In genomic region chr1:172456344-172456769, GRCh38 we compare ENCODE assay signal across 1 cellular context.
TF ChIP-seq lines count a peak whose summit lies in the region.

No MANE protein-coding gene starts in this region.

TF ChIP-seq in K562, 482 proteins besides CTCF, POLR2A, EP300 and RAD21 (continued from another document and continues in another):
- TF ChIP-seq ZNF592 (IDR thresholded peaks at IDR 0.05) (peak; percentile 97), ZNF134 (CRISPR knock-in tag; conservative IDR thresholded peaks at IDR 0.05) (peak; percentile 55; the same call in 1 of the 2 replicates), POLR2AphosphoS5 (IDR thresholded peaks at IDR 0.05; ENCODE audit: control insufficient read depth, insufficient read depth, low read depth, low read length) (peak; percentile 85), HDAC2 (IDR thresholded peaks at IDR 0.05) (peak; percentile 61; the same call in 1 of the 2 replicates), PPARD (CRISPR knock-in tag; IDR thresholded peaks at IDR 0.05) (no peak), NELFE (IDR thresholded peaks at IDR 0.05; ENCODE audit: insufficient read depth, insufficient read length) (no peak), ZBTB49 (CRISPR knock-in tag; IDR thresholded peaks at IDR 0.05; ENCODE audit: borderline replicate concordance) (peak; percentile 91; the same call in 1 of the 2 replicates), ZBTB17 (CRISPR knock-in tag; IDR thresholded peaks at IDR 0.05) (peak; percentile 85; the same call in 1 of the 2 replicates), CBX1 (IDR thresholded peaks at IDR 0.05; ENCODE audit: low read depth) (no peak), TAL1 (IDR thresholded peaks at IDR 0.05) (peak; percentile 92), CBX5 (IDR thresholded peaks at IDR 0.05; ENCODE audit: borderline replicate concordance, low read depth) (no peak), TGIF2 (CRISPR knock-in tag; IDR thresholded peaks at IDR 0.05) (no peak), TRIM25 (IDR thresholded peaks at IDR 0.05; ENCODE audit: borderline replicate concordance) (no peak), SNAPC5 (CRISPR knock-in tag; IDR thresholded peaks at IDR 0.05) (no peak), NR2C1 (IDR thresholded peaks at IDR 0.05) (no peak), NR2C1 (tag; IDR thresholded peaks at IDR 0.05) (peak; percentile 73), ELK1 (CRISPR knock-in tag; IDR thresholded peaks at IDR 0.05) (no peak), RNF2 (IDR thresholded peaks at IDR 0.05) (peak; percentile 55; the same call in 1 of the 2 replicates), SMAD4 (CRISPR knock-in tag; conservative IDR thresholded peaks at IDR 0.05) (peak; percentile 95), FOXK2 (conservative IDR thresholded peaks at IDR 0.05 in 1 of 2, IDR thresholded peaks at IDR 0.05 in 1 of 2; ENCODE audit: low read depth in 2 of 2) (no peak), ZNF707 (CRISPR knock-in tag; conservative IDR thresholded peaks at IDR 0.05) (no peak), KAT8 (IDR thresholded peaks at IDR 0.05; ENCODE audit: low read depth) (no peak), NFRKB (IDR thresholded peaks at IDR 0.05; ENCODE audit: low read depth) (no peak), SUPT5H (IDR thresholded peaks at IDR 0.05) (no peak), HDAC1 (IDR thresholded peaks at IDR 0.05) (peak in 1 of 2 experiments; percentile 48; a peak in 2 of 4 replicates), PRMT5 (CRISPR knock-in tag; IDR thresholded peaks at IDR 0.05) (no peak), PCBP2 (IDR thresholded peaks at IDR 0.05; ENCODE audit: low read depth, low read length, poor library complexity, severe bottlenecking) (no peak), RFX1 (IDR thresholded peaks at IDR 0.05) (no peak), HDAC8 (tag; IDR thresholded peaks at IDR 0.05) (no peak), ATF1 (CRISPR knock-in tag; IDR thresholded peaks at IDR 0.05) (no peak), ATF1 (tag; IDR thresholded peaks at IDR 0.05) (peak; percentile 69), LCOR (CRISPR knock-in tag; IDR thresholded peaks at IDR 0.05) (peak; percentile 84; the same call in 1 of the 2 replicates), KHSRP (IDR thresholded peaks at IDR 0.05) (no peak), C11orf30 (IDR thresholded peaks at IDR 0.05; ENCODE audit: low read depth) (no peak), ZNF589 (CRISPR knock-in tag; IDR thresholded peaks at IDR 0.05; ENCODE audit: low read depth) (peak; percentile 82; the same call in 1 of the 2 replicates), ZBTB5 (IDR thresholded peaks at IDR 0.05) (no peak), ZBTB8A (IDR thresholded peaks at IDR 0.05; ENCODE audit: partially characterized antibody) (no peak), RBM34 (IDR thresholded peaks at IDR 0.05; ENCODE audit: borderline replicate concordance, insufficient read depth, low read length) (no peak), MYC (IDR thresholded peaks at IDR 0.05; ENCODE audit: low read depth, low read length) (no peak), MYC (CRISPR knock-in tag; IDR thresholded peaks at IDR 0.05; ENCODE audit: borderline replicate concordance, low read depth) (no peak), DPF2 (IDR thresholded peaks at IDR 0.05) (peak; percentile 94), PRPF4 (IDR thresholded peaks at IDR 0.05; ENCODE audit: insufficient read depth, low read depth, low read length, poor library complexity, severe bottlenecking) (no peak), L3MBTL2 (IDR thresholded peaks at IDR 0.05) (no peak), CREBBP (IDR thresholded peaks at IDR 0.05; ENCODE audit: low read depth, low read length) (no peak), ZZZ3 (IDR thresholded peaks at IDR 0.05) (no peak)
- TF ChIP-seq, protein P1, sequence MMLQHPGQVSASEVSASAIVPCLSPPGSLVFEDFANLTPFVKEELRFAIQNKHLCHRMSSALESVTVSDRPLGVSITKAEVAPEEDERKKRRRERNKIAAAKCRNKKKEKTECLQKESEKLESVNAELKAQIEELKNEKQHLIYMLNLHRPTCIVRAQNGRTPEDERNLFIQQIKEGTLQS (IDR thresholded peaks at IDR 0.05) = no peak
- TF ChIP-seq, protein P1 (CRISPR knock-in tag; conservative IDR thresholded peaks at IDR 0.05) = 0 out of 2 replicates have a peak, but pooled peaks have one; percentile 34
- TF ChIP-seq, protein P2, sequence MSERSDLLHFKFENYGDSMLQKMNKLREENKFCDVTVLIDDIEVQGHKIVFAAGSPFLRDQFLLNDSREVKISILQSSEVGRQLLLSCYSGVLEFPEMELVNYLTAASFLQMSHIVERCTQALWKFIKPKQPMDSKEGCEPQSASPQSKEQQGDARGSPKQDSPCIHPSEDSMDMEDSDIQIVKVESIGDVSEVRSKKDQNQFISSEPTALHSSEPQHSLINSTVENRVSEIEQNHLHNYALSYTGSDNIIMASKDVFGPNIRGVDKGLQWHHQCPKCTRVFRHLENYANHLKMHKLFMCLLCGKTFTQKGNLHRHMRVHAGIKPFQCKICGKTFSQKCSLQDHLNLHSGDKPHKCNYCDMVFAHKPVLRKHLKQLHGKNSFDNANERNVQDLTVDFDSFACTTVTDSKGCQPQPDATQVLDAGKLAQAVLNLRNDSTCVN (CRISPR knock-in tag; IDR thresholded peaks at IDR 0.05) = no peak; the same call in 1 of the 2 replicates
- TF ChIP-seq, protein P3, sequence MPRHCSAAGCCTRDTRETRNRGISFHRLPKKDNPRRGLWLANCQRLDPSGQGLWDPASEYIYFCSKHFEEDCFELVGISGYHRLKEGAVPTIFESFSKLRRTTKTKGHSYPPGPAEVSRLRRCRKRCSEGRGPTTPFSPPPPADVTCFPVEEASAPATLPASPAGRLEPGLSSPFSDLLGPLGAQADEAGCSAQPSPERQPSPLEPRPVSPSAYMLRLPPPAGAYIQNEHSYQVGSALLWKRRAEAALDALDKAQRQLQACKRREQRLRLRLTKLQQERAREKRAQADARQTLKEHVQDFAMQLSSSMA (CRISPR knock-in tag; IDR thresholded peaks at IDR 0.05) = no peak
- TF ChIP-seq, protein P4, sequence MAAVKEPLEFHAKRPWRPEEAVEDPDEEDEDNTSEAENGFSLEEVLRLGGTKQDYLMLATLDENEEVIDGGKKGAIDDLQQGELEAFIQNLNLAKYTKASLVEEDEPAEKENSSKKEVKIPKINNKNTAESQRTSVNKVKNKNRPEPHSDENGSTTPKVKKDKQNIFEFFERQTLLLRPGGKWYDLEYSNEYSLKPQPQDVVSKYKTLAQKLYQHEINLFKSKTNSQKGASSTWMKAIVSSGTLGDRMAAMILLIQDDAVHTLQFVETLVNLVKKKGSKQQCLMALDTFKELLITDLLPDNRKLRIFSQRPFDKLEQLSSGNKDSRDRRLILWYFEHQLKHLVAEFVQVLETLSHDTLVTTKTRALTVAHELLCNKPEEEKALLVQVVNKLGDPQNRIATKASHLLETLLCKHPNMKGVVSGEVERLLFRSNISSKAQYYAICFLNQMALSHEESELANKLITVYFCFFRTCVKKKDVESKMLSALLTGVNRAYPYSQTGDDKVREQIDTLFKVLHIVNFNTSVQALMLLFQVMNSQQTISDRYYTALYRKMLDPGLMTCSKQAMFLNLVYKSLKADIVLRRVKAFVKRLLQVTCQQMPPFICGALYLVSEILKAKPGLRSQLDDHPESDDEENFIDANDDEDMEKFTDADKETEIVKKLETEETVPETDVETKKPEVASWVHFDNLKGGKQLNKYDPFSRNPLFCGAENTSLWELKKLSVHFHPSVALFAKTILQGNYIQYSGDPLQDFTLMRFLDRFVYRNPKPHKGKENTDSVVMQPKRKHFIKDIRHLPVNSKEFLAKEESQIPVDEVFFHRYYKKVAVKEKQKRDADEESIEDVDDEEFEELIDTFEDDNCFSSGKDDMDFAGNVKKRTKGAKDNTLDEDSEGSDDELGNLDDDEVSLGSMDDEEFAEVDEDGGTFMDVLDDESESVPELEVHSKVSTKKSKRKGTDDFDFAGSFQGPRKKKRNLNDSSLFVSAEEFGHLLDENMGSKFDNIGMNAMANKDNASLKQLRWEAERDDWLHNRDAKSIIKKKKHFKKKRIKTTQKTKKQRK (IDR thresholded peaks at IDR 0.05; ENCODE audit: borderline replicate concordance, low read depth, low read length) = no peak
- TF ChIP-seq, protein P5, sequence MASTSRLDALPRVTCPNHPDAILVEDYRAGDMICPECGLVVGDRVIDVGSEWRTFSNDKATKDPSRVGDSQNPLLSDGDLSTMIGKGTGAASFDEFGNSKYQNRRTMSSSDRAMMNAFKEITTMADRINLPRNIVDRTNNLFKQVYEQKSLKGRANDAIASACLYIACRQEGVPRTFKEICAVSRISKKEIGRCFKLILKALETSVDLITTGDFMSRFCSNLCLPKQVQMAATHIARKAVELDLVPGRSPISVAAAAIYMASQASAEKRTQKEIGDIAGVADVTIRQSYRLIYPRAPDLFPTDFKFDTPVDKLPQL (IDR thresholded peaks at IDR 0.05; ENCODE audit: extremely low read depth, insufficient read length) = no peak
